In genomic region chr21:45818276-45818903, GRCh38 we compare ENCODE assay signal across 9 cellular contexts.
DNase-seq lines count a peak whose midpoint lies in the region; ATAC-seq and TF ChIP-seq lines count a peak whose summit lies in the region.
"Had no signal": no experiment of that assay in that cellular context is flagged by ENCODE, and none has a peak within 500 bp of the region (broad histone marks: within the 10 kb centered on the region; RNA-seq: fewer than 3 reads in every experiment).

No MANE protein-coding gene starts in this region.

- H3K27me3 ChIP-seq in AG04450 (ENCODE audit: control insufficient read depth, insufficient read depth, low read length): no peaks in the 10 kb centered on the region
- no peaks in the 10 kb centered on the region for H3K27me3 ChIP-seq in SJSA1 (replicated peaks)

- DNase-seq in AG04450 (ENCODE audit: low read depth, low spot score) (peak; percentile 80), SJSA1 (ENCODE audit: low read depth in 1 of 2, low spot score in 2 of 2) (peak; percentile 65 to 86), fibroblast of gingiva (ENCODE audit: low read depth) (peak; percentile 68), NCI-H510A treated with DMSO at 0.1 percent for 48 hours (lab: John Stamatoyannopoulos, UW) (no peak), COLO668 (lab: John Stamatoyannopoulos, UW; ENCODE audit: unreplicated experiment) (no peak), OCI-M2 (lab: John Stamatoyannopoulos, UW; ENCODE audit: unreplicated experiment) (no peak)
- DNase-seq: GDM1 had no signal

- H3K27ac ChIP-seq in AG04450 (ENCODE audit: low read depth, low read length): peak overlapping the region; percentile 84
- peak overlapping the region; percentile 84 for H3K27ac ChIP-seq in SJSA1

- ATAC-seq in GM18867 (IDR thresholded peaks at IDR 0.05; ENCODE audit: unreplicated experiment) (peak; percentile 43), GM21825 (IDR thresholded peaks at IDR 0.05; ENCODE audit: unreplicated experiment) (no peak)

- H3K9me3 ChIP-seq in AG04450 (ENCODE audit: control insufficient read depth, insufficient read depth, low read length): peaks cover 4% of the 10 kb centered on the region; the same call in 1 of the 2 replicates
- H3K9me3 ChIP-seq in SJSA1 (replicated peaks): no peaks in the 10 kb centered on the region

- peaks cover 36% of the 10 kb centered on the region for H3K4me1 ChIP-seq in SJSA1 (replicated peaks)

- peaks cover 6% of the 10 kb centered on the region; the same call in 1 of the 2 replicates for H3K36me3 ChIP-seq in SJSA1

- no peak for TF ChIP-seq CTCF in AG04450 (IDR thresholded peaks at IDR 0.05; ENCODE audit: low read depth, low read length)

- POLR2A ChIA-PET in AG04450 (lab: Yijun Ruan, JAX): no interaction called here

- H3K4me3 ChIP-seq in AG04450 (ENCODE audit: low read depth, low read length) (no peak overlapping the region), SJSA1 (no peak overlapping the region)

- CTCF ChIA-PET in AG04450 (lab: Charles Lee): interaction anchor here (0.6 to 4.6 kb wide), 2 partner anchors 159 to 262 kb away, joined by 4 to 44 read pairs; no protein-coding TSS in a partner anchor

Comparison
In these comparisons a context has a peak if more than half of its experiments do, and no peak if none do; other contexts are left out.
1. DNase-seq: peak in AG04450 (single experiment), SJSA1 (2 of 2) and fibroblast of gingiva (single experiment); none in NCI-H510A treated with DMSO at 0.1 percent for 48 hours (single experiment), COLO668 (single experiment) and OCI-M2 (single experiment).